In genomic region chr7:5532520-5533335, GRCh38 we compare ENCODE assay signal across 9 cellular contexts. TPM values are rescaled to one million over a fixed set of nuclear protein-coding genes. Genes with fewer than 3 reads are reported as not detected.
DNase-seq lines count a peak whose midpoint lies in the region; ATAC-seq, FAIRE-seq and TF ChIP-seq lines count a peak whose summit lies in the region.
"Had no signal": no experiment of that assay in that cellular context is flagged by ENCODE, and none has a peak within 500 bp of the region (broad histone marks: within the 10 kb centered on the region; RNA-seq: fewer than 3 reads in every experiment).

No MANE protein-coding gene starts in this region.

- peak overlapping the region; percentile 88 for H3K4me3 Mint-ChIP-seq in T-helper 1 cell treated with Interleukin-12 subunit alpha and Interleukin-12 subunit beta and Interleukin-4 antibody, amounts not matched to agents 30 μg/mL and 1 μg/mL, for 36 hours
- H3K4me3 Mint-ChIP-seq in endothelial cell (ENCODE audit: unreplicated experiment) = no peak overlapping the region
- H3K4me3 Mint-ChIP-seq in natural killer cell treated with Interleukin-12 subunit alpha and Interleukin-12 subunit beta and Interleukin-15 and Interleukin-18, amount 100 ng/mL, for 72 hours = peak overlapping the region; percentile 98

- peaks cover 18% of the 10 kb centered on the region for H3K36me3 Mint-ChIP-seq in T-helper 1 cell treated with Interleukin-12 subunit alpha and Interleukin-12 subunit beta and Interleukin-4 antibody, amounts not matched to agents 30 μg/mL and 1 μg/mL, for 36 hours (ENCODE audit: low read depth)
- H3K36me3 Mint-ChIP-seq in endothelial cell (ENCODE audit: low read depth, unreplicated experiment) = peaks cover 15% of the 10 kb centered on the region
- peaks cover 22% of the 10 kb centered on the region for H3K36me3 Mint-ChIP-seq in natural killer cell treated with Interleukin-12 subunit alpha and Interleukin-12 subunit beta and Interleukin-15 and Interleukin-18, amount 100 ng/mL, for 72 hours

- peaks cover 3% of the 10 kb centered on the region for H3K27me3 Mint-ChIP-seq in T-helper 1 cell treated with Interleukin-12 subunit alpha and Interleukin-12 subunit beta and Interleukin-4 antibody, amounts not matched to agents 30 μg/mL and 1 μg/mL, for 36 hours (ENCODE audit: low read depth)
- H3K27me3 Mint-ChIP-seq in endothelial cell (ENCODE audit: unreplicated experiment) = peaks cover 38% of the 10 kb centered on the region
- no peaks in the 10 kb centered on the region for H3K27me3 Mint-ChIP-seq in natural killer cell treated with Interleukin-12 subunit alpha and Interleukin-12 subunit beta and Interleukin-15 and Interleukin-18, amount 100 ng/mL, for 72 hours

- H3K27ac Mint-ChIP-seq in T-helper 1 cell treated with Interleukin-12 subunit alpha and Interleukin-12 subunit beta and Interleukin-4 antibody, amounts not matched to agents 30 μg/mL and 1 μg/mL, for 36 hours = peak overlapping the region; percentile 87
- peak overlapping the region; percentile 52 for H3K27ac Mint-ChIP-seq in endothelial cell (ENCODE audit: unreplicated experiment)
- peak overlapping the region; percentile 92 to 94 for H3K27ac Mint-ChIP-seq in natural killer cell treated with Interleukin-12 subunit alpha and Interleukin-12 subunit beta and Interleukin-15 and Interleukin-18, amount 100 ng/mL, for 72 hours

- H3K9me3 Mint-ChIP-seq in T-helper 1 cell treated with Interleukin-12 subunit alpha and Interleukin-12 subunit beta and Interleukin-4 antibody, amounts not matched to agents 30 μg/mL and 1 μg/mL, for 36 hours = no peaks in the 10 kb centered on the region
- no peaks in the 10 kb centered on the region for H3K9me3 Mint-ChIP-seq in endothelial cell (ENCODE audit: unreplicated experiment)
- no peaks in the 10 kb centered on the region for H3K9me3 Mint-ChIP-seq in natural killer cell treated with Interleukin-12 subunit alpha and Interleukin-12 subunit beta and Interleukin-15 and Interleukin-18, amount 100 ng/mL, for 72 hours

- H3K4me1 Mint-ChIP-seq in T-helper 1 cell treated with Interleukin-12 subunit alpha and Interleukin-12 subunit beta and Interleukin-4 antibody, amounts not matched to agents 30 μg/mL and 1 μg/mL, for 36 hours (ENCODE audit: low read depth) = peaks cover 30% of the 10 kb centered on the region
- H3K4me1 Mint-ChIP-seq in endothelial cell (ENCODE audit: unreplicated experiment) = peaks cover 38% of the 10 kb centered on the region
- peaks cover 39 to 41% of the 10 kb centered on the region in 2 donors for H3K4me1 Mint-ChIP-seq in natural killer cell treated with Interleukin-12 subunit alpha and Interleukin-12 subunit beta and Interleukin-15 and Interleukin-18, amount 100 ng/mL, for 72 hours (ENCODE audit: low read depth in 2 of 2)

- DNase-seq in NCI-H510A treated with DMSO at 0.1 percent for 48 hours (lab: John Stamatoyannopoulos, UW) (peak; percentile 25), NCI-H510A (lab: John Stamatoyannopoulos, UW) (no peak), endothelial cell (ENCODE audit: low spot score) (no peak), NCI-H1092 (lab: John Stamatoyannopoulos, UW) (no peak), urothelium cell line (ENCODE audit: low spot score) (no peak)
- DNase-seq in natural killer cell treated with Interleukin-12 subunit alpha and Interleukin-12 subunit beta and Interleukin-15 and Interleukin-18, amount 100 ng/mL, for 72 hours (ENCODE audit: low spot score) = no peak

- ATAC-seq in HG03139 (IDR thresholded peaks at IDR 0.05; ENCODE audit: unreplicated experiment) = peak; percentile 24
- no peak for ATAC-seq in natural killer cell treated with Interleukin-12 subunit alpha and Interleukin-12 subunit beta and Interleukin-15 and Interleukin-18, amount 100 ng/mL, for 72 hours

- FAIRE-seq in urothelium cell line (lab: Jason Lieb, UNC) = no peak
- FAIRE-seq: A204.1 had no signal

- no peak for TF ChIP-seq CTCF in endothelial cell (IDR thresholded peaks at IDR 0.05; ENCODE audit: unreplicated experiment)

RNA-seq across cellular contexts. Expression of gene ACTB, which starts 2.3 kb away (rescaled TPM):
- 5,848 TPM for total RNA-seq in endothelial cell (ENCODE audit: unreplicated experiment)
- over 10,000 TPM in 1 of 2 donors, 1,000 to 10,000 TPM in 1; 9,239 to 13,404 TPM for total RNA-seq in natural killer cell treated with Interleukin-12 subunit alpha and Interleukin-12 subunit beta and Interleukin-15 and Interleukin-18, amount 100 ng/mL, for 72 hours

RNA-seq across cellular contexts. Expression of gene FBXL18, which starts 19.1 kb away (rescaled TPM):
- total RNA-seq in endothelial cell (ENCODE audit: unreplicated experiment) = 14.5 TPM
- total RNA-seq in natural killer cell treated with Interleukin-12 subunit alpha and Interleukin-12 subunit beta and Interleukin-15 and Interleukin-18, amount 100 ng/mL, for 72 hours = 10 to 100 TPM; 14.0 to 28.1 TPM

RNA-seq across cellular contexts. Expression of gene FSCN1, which starts 59.9 kb away (rescaled TPM):
- 1,785 TPM for total RNA-seq in endothelial cell (ENCODE audit: unreplicated experiment)
- 10 to 100 TPM; 15.6 to 32.1 TPM for total RNA-seq in natural killer cell treated with Interleukin-12 subunit alpha and Interleukin-12 subunit beta and Interleukin-15 and Interleukin-18, amount 100 ng/mL, for 72 hours

Comparison
In these comparisons a context has a peak if more than half of its experiments do, and no peak if none do; other contexts are left out.
1. RNA of gene FSCN1, which starts 59.9 kb away (total RNA-seq): 1,785 TPM in endothelial cell (single experiment); 15.6 to 32.1 TPM in natural killer cell treated with Interleukin-12 subunit alpha and Interleukin-12 subunit beta and Interleukin-15 and Interleukin-18, amount 100 ng/mL, for 72 hours; every median in the first group is over 10 times any median in the second.
2. Peak in every context shown above with its lines, with median percentiles within 50 percentile points of each other: H3K27ac Mint-ChIP-seq.